ENCODE assay signal across 8 cellular contexts in genomic region chr4:186726440-186727148, GRCh38. TPM values are rescaled to one million over a fixed set of nuclear protein-coding genes. Genes with fewer than 3 reads are reported as not detected.
DNase-seq lines count a peak whose midpoint lies in the region; TF ChIP-seq lines count a peak whose summit lies in the region.

No MANE protein-coding gene starts in this region.

- H2BK120ac ChIP-seq in mesenchymal stem cell (ENCODE audit: low read depth, low read length): peak overlapping the region; percentile 91

- H3K4me3 Mint-ChIP-seq in endodermal cell (peak overlapping the region; percentile 88), type B pancreatic cell (peak overlapping the region; percentile 100)

- H3K9ac ChIP-seq in endodermal cell (ENCODE audit: extremely low read depth, low read length, poor library complexity, severe bottlenecking): peak overlapping the region; percentile 82
- peak overlapping the region; percentile 96 for H3K9ac ChIP-seq in mesenchymal stem cell (ENCODE audit: low read length)

- peak overlapping the region; percentile 51 for H2AFZ ChIP-seq in mesenchymal stem cell (ENCODE audit: low read depth, low read length)

- H4K91ac ChIP-seq in mesenchymal stem cell (ENCODE audit: low read length): peak overlapping the region; percentile 85

- H3K4me1 ChIP-seq in endodermal cell (ENCODE audit: control insufficient read depth, insufficient read depth, low read length) (peaks cover 6% of the 10 kb centered on the region), mesenchymal stem cell (ENCODE audit: control insufficient read depth, insufficient read depth, low read depth, low read length) (peaks cover 4% of the 10 kb centered on the region)

- H3K27ac Mint-ChIP-seq in endodermal cell (peak overlapping the region; percentile 85), type B pancreatic cell (peak overlapping the region; percentile 98)

- H3K4me2 ChIP-seq in mesenchymal stem cell (ENCODE audit: low read length, poor library complexity, severe bottlenecking): peak overlapping the region; percentile 79

- peak overlapping the region; percentile 90 for H2AK5ac ChIP-seq in mesenchymal stem cell (ENCODE audit: low read length, severe bottlenecking)

- POLR2A ChIA-PET in RWPE1 (lab: Yijun Ruan, JAX; ENCODE audit: low non-redundant PET): no interaction called here

- H3K18ac ChIP-seq in mesenchymal stem cell (ENCODE audit: low read depth in 1 of 2, low read length in 2 of 2): peak overlapping the region; percentile 94 to 99

- CTCF ChIA-PET in RWPE1 (lab: Yijun Ruan, JAX): interaction anchor here (0.6 to 1.1 kb wide), 6 partner anchors 39 to 616 kb away, joined by 3 to 7 read pairs (median 3); no protein-coding TSS in a partner anchor

- peak; percentile 43 for TF ChIP-seq CTCF in RWPE1 (conservative IDR thresholded peaks at IDR 0.05; ENCODE audit: low read depth)
- TF ChIP-seq CTCF in endodermal cell (conservative IDR thresholded peaks at IDR 0.05): no peak
- TF ChIP-seq CTCF in type B pancreatic cell (conservative IDR thresholded peaks at IDR 0.05): no peak

- H2BK12ac ChIP-seq in mesenchymal stem cell (ENCODE audit: low read length in 2 of 2): peak overlapping the region; percentile 45 to 83

- peak overlapping the region; percentile 97 for H3K4me3 ChIP-seq in endodermal cell (ENCODE audit: low read length)
- H3K4me3 ChIP-seq in mesenchymal stem cell (ENCODE audit: insufficient read depth in 1 of 2, low read depth in 1 of 2, low read length in 2 of 2): peak overlapping the region; percentile 86 to 89

- peak overlapping the region; percentile 45 for H2BK15ac ChIP-seq in mesenchymal stem cell (ENCODE audit: low read depth, poor library complexity, severe bottlenecking)

- H3K36me3 Mint-ChIP-seq in endodermal cell (ENCODE audit: low read depth) (no peaks in the 10 kb centered on the region), type B pancreatic cell (no peaks in the 10 kb centered on the region)

- H3K27ac ChIP-seq in RWPE1 (peak overlapping the region; percentile 97), endodermal cell (ENCODE audit: low read depth, low read length) (peak overlapping the region; percentile 69), mesenchymal stem cell (ENCODE audit: low read length, poor library complexity, severe bottlenecking) (peak overlapping the region; percentile 100)

- peak overlapping the region; percentile 93 for H4K8ac ChIP-seq in mesenchymal stem cell (ENCODE audit: low read length)

- H3K79me1 ChIP-seq in mesenchymal stem cell (replicated peaks; ENCODE audit: low read length, poor library complexity, severe bottlenecking): peaks cover 4% of the 10 kb centered on the region

- H3K27me3 Mint-ChIP-seq in endodermal cell (ENCODE audit: insufficient read depth): peaks cover 42% of the 10 kb centered on the region
- peaks cover 6% of the 10 kb centered on the region for H3K27me3 Mint-ChIP-seq in type B pancreatic cell

- H3K9me3 Mint-ChIP-seq in endodermal cell: no peaks in the 10 kb centered on the region
- H3K9me3 Mint-ChIP-seq in type B pancreatic cell: no peaks in the 10 kb centered on the region

- H3K9me3 ChIP-seq in endodermal cell (ENCODE audit: control insufficient read depth, low read length): no peaks in the 10 kb centered on the region
- H3K9me3 ChIP-seq in mesenchymal stem cell (ENCODE audit: control insufficient read depth, low read length): no peaks in the 10 kb centered on the region

- DNase-seq in stimulated activated CD4-positive, alpha-beta T cell treated with anti-CD3 and anti-CD28 coated beads, Interleukin-15, amount 100 ng/mL, for 24 hours: peak; percentile 8
- DNase-seq in stimulated activated CD4-positive, alpha-beta T cell treated with anti-CD3 and anti-CD28 coated beads, Interleukin-2, amount 100 ng/mL, for 48 hours: no peak
- DNase-seq in RWPE1 (ENCODE audit: low spot score) (peak; percentile 88), endodermal cell (peak; percentile 92), mesenchymal stem cell (peak; percentile 91), type B pancreatic cell (ENCODE audit: extremely low spot score, unreplicated experiment) (peak; percentile 90), COR-L47 (lab: John Stamatoyannopoulos, UW) (no peak)
- DNase-seq in stimulated activated CD4-positive, alpha-beta T cell treated with anti-CD3 and anti-CD28 coated beads, Interleukin-4, amount 100 ng/mL, for 4 hours: no peak

- WGBS in endodermal cell (ENCODE audit: insufficient coverage in 1 of 2, insufficient read length in 1 of 2), 2 experiments: 0% methylated on average over 6 to 80 of the region's 80 CpGs
- under 1% methylated on average over 62 of the region's 80 CpGs for WGBS in mesenchymal stem cell

- H3K14ac ChIP-seq in mesenchymal stem cell (ENCODE audit: low read length in 2 of 2): peak overlapping the region; percentile 78 to 83

- H3K4ac ChIP-seq in mesenchymal stem cell (ENCODE audit: low read depth in 1 of 2, low read length in 2 of 2): peak overlapping the region; percentile 92 to 94

- H3K4me1 Mint-ChIP-seq in endodermal cell (peaks cover 19% of the 10 kb centered on the region), type B pancreatic cell (ENCODE audit: unreplicated experiment) (peaks cover 15% of the 10 kb centered on the region)

- peak overlapping the region; percentile 98 for H2BK5ac ChIP-seq in mesenchymal stem cell (ENCODE audit: low read depth, low read length, poor library complexity, severe bottlenecking)

- H3K23ac ChIP-seq in mesenchymal stem cell (ENCODE audit: low read length in 2 of 2): peak overlapping the region in 1 of 2 experiments; percentile 99

- H3K36me3 ChIP-seq in endodermal cell (ENCODE audit: control insufficient read depth, insufficient read depth, low read length) (no peaks in the 10 kb centered on the region), mesenchymal stem cell (ENCODE audit: control insufficient read depth in 1 of 2, insufficient read depth in 2 of 2, low read depth in 1 of 2, low read length in 2 of 2) (peaks cover 0 to 5% of the 10 kb centered on the region in 2 experiments)

- H3K27me3 ChIP-seq in endodermal cell (ENCODE audit: control insufficient read depth, insufficient read depth, low read length, poor library complexity, severe bottlenecking) (no peaks in the 10 kb centered on the region), mesenchymal stem cell (ENCODE audit: control insufficient read depth in 1 of 2, insufficient read depth in 1 of 2, low read length in 2 of 2) (no peaks in the 10 kb centered on the region)

RNA-seq across cellular contexts. Expression of gene FAT1, which starts 2.9 kb away (rescaled TPM):
- 10 to 100 TPM; 66.6 to 77.8 TPM for total RNA-seq in endodermal cell
- 68.7 TPM for polyA plus RNA-seq in endodermal cell (2013, experiment 1 of 2)
- 67.9 TPM for polyA plus RNA-seq in endodermal cell (2013, experiment 2 of 2)
- 137 TPM for polyA plus RNA-seq in mesenchymal stem cell (2013, experiment 1 of 2)
- 119 TPM for polyA plus RNA-seq in mesenchymal stem cell (2013, experiment 2 of 2)
- 188 and 197 TPM in 2 replicates for total RNA-seq in type B pancreatic cell (ENCODE audit: low replicate concordance)

Comparison
In these comparisons a context has a peak if more than half of its experiments do, and no peak if none do; other contexts are left out.
1. DNase-seq: peak in stimulated activated CD4-positive, alpha-beta T cell treated with anti-CD3 and anti-CD28 coated beads, Interleukin-15, amount 100 ng/mL, for 24 hours (single experiment), RWPE1 (single experiment), endodermal cell (single experiment), mesenchymal stem cell (single experiment) and type B pancreatic cell (single experiment); none in stimulated activated CD4-positive, alpha-beta T cell treated with anti-CD3 and anti-CD28 coated beads, Interleukin-2, amount 100 ng/mL, for 48 hours (0 of 2), stimulated activated CD4-positive, alpha-beta T cell treated with anti-CD3 and anti-CD28 coated beads, Interleukin-4, amount 100 ng/mL, for 4 hours (0 of 2) and COR-L47 (single experiment).
2. Peak in every context shown above with its lines, with median percentiles within 50 percentile points of each other: H3K27ac ChIP-seq.